Comparison of ENCODE assay signal across 9 cellular contexts in genomic region chr7:139730746-139731612, GRCh38. TPM values are rescaled to one million over a fixed set of nuclear protein-coding genes. Genes with fewer than 3 reads are reported as not detected.
DNase-seq lines count a peak whose midpoint lies in the region; ATAC-seq lines count a peak whose summit lies in the region.
"Had no signal": no experiment of that assay in that cellular context is flagged by ENCODE, and none has a peak within 500 bp of the region (broad histone marks: within the 10 kb centered on the region; RNA-seq: fewer than 3 reads in every experiment).

No MANE protein-coding gene starts in this region.

- DNase-seq in SIG-M5 treated with dmso at 0.1 percent for 504 hours (lab: John Stamatoyannopoulos, UW; ENCODE audit: unreplicated experiment), result peak; percentile 48
- DNase-seq in SIG-M5 (lab: John Stamatoyannopoulos, UW), result no peak
- DNase-seq in activated CD8-positive, alpha-beta T cell treated with anti-CD3 and anti-CD28 coated beads, Interleukin-2, amount 10 ng/mL, durations not matched to agents 7 days and 5 days, result no peak
- peak; percentile 76 for DNase-seq in left cardiac atrium
- no peak for DNase-seq in activated CD4-positive, CD25-positive, alpha-beta regulatory T cell treated with anti-CD3 and anti-CD28 coated beads, Interleukin-2, amount 50 U/mL, for 72 hours
- DNase-seq in GM19240 (ENCODE audit: insufficient read length, low spot score), result no peak

- H3K27ac ChIP-seq in temporal lobe (ENCODE audit: low read depth, low read length), result peak overlapping the region; percentile 88
- H3K27ac ChIP-seq: BLaER1 had no signal

- peaks cover 25% of the 10 kb centered on the region for H3K4me1 Mint-ChIP-seq in activated CD8-positive, alpha-beta T cell treated with anti-CD3 and anti-CD28 coated beads, Interleukin-2, amount 10 ng/mL, durations not matched to agents 7 days and 5 days (ENCODE audit: low read depth)

- CTCF ChIA-PET in activated CD8-positive, alpha-beta T cell treated with anti-CD3 and anti-CD28 coated beads, Interleukin-2, amount 10 ng/mL, durations not matched to agents 7 days and 5 days (lab: Charles Lee), result interaction anchor here (0.9 to 1.0 kb wide), 2 partner anchors 14 to 15 kb away, joined by 3 read pairs; no protein-coding TSS in a partner anchor

- intact Hi-C loops in left cardiac atrium (cut with DNase I), result loop anchor here in 1 of 2 donors (5.0 kb wide), 1 partner anchor 84 kb away; no protein-coding TSS in a partner anchor

- no peak overlapping the region for H3K4me3 Mint-ChIP-seq in activated CD8-positive, alpha-beta T cell treated with anti-CD3 and anti-CD28 coated beads, Interleukin-2, amount 10 ng/mL, durations not matched to agents 7 days and 5 days

- no peak overlapping the region for H3K27ac Mint-ChIP-seq in activated CD8-positive, alpha-beta T cell treated with anti-CD3 and anti-CD28 coated beads, Interleukin-2, amount 10 ng/mL, durations not matched to agents 7 days and 5 days

- ATAC-seq in HG03378 (IDR thresholded peaks at IDR 0.05; ENCODE audit: unreplicated experiment) (peak; percentile 80), left cardiac atrium (peak; percentile 36 to 52)
- ATAC-seq in activated CD8-positive, alpha-beta T cell treated with anti-CD3 and anti-CD28 coated beads, Interleukin-2, amount 10 ng/mL, durations not matched to agents 7 days and 5 days, result peak; percentile 51

- POLR2A ChIA-PET in activated CD8-positive, alpha-beta T cell treated with anti-CD3 and anti-CD28 coated beads, Interleukin-2, amount 10 ng/mL, durations not matched to agents 7 days and 5 days (lab: Charles Lee), result no interaction called here

- H3K36me3 Mint-ChIP-seq in activated CD8-positive, alpha-beta T cell treated with anti-CD3 and anti-CD28 coated beads, Interleukin-2, amount 10 ng/mL, durations not matched to agents 7 days and 5 days (ENCODE audit: low read depth), result peaks cover 9% of the 10 kb centered on the region

- no peaks in the 10 kb centered on the region for H3K9me3 Mint-ChIP-seq in activated CD8-positive, alpha-beta T cell treated with anti-CD3 and anti-CD28 coated beads, Interleukin-2, amount 10 ng/mL, durations not matched to agents 7 days and 5 days (ENCODE audit: insufficient read depth)

- no peaks in the 10 kb centered on the region for H3K27me3 Mint-ChIP-seq in activated CD8-positive, alpha-beta T cell treated with anti-CD3 and anti-CD28 coated beads, Interleukin-2, amount 10 ng/mL, durations not matched to agents 7 days and 5 days (ENCODE audit: low read depth)

RNA-seq across cellular contexts. Expression of gene HIPK2, which starts 46.8 kb away (rescaled TPM):
- total RNA-seq in activated CD8-positive, alpha-beta T cell treated with anti-CD3 and anti-CD28 coated beads, Interleukin-2, amount 10 ng/mL, durations not matched to agents 7 days and 5 days, result 10 to 100 TPM; 17.0 to 17.2 TPM
- total RNA-seq in left cardiac atrium (100 to 1,000 TPM; 123 to 139 TPM), temporal lobe (20.4 TPM)

Comparison
In these comparisons a context has a peak if more than half of its experiments do, and no peak if none do; other contexts are left out.
1. DNase-seq: peak in SIG-M5 treated with dmso at 0.1 percent for 504 hours (single experiment) and left cardiac atrium (single experiment); none in SIG-M5 (single experiment), activated CD8-positive, alpha-beta T cell treated with anti-CD3 and anti-CD28 coated beads, Interleukin-2, amount 10 ng/mL, durations not matched to agents 7 days and 5 days (single experiment), activated CD4-positive, CD25-positive, alpha-beta regulatory T cell treated with anti-CD3 and anti-CD28 coated beads, Interleukin-2, amount 50 U/mL, for 72 hours (single experiment) and GM19240 (single experiment).
2. Peak in every context shown above with its lines, with median percentiles within 50 percentile points of each other: ATAC-seq.